Comparison of ENCODE assay signal across 18 cellular contexts in the genomic region with DNA sequence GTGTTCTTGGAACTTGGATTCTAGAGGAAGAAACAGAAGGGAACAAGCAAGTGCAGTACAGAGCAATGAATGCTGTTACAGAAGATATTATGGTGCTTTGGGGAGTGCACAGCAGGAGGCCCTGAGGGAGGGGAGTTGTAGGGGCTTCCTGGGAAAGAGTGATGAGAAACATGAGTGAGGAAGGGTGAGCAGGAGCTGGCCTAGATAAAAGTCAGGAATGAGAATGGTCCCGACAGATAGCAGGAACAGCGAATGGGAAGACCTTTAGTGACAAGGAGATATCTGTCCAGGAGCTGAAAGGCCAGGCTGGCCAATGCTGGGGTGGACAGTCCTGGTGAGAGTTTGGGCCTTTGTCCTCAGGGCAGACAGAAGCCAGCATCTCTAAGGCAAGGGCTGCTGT. TPM values are rescaled to one million over a fixed set of nuclear protein-coding genes. Genes with fewer than 3 reads are reported as not detected.
A peak's percentile ranks its signal among the peaks of the same experiment; 100 is the strongest.
DNase-seq lines count a peak whose midpoint lies in the region; ATAC-seq and TF ChIP-seq lines count a peak whose summit lies in the region.
"Had no signal": no experiment of that assay in that cellular context is flagged by ENCODE, and none has a peak within 500 bp of the region (broad histone marks: within the 10 kb centered on the region; RNA-seq: fewer than 3 reads in every experiment).

No MANE protein-coding gene starts in this region.

- intact Hi-C loops in natural killer cell (cut with micrococcal nuclease): no loop called here

- no peaks in the 10 kb centered on the region for H3K27me3 Mint-ChIP-seq in natural killer cell treated with Interleukin-12 subunit alpha and Interleukin-12 subunit beta and Interleukin-15 and Interleukin-18, amount 100 ng/mL, for 72 hours
- H3K27me3 Mint-ChIP-seq in natural killer cell (ENCODE audit: low read depth in 2 of 2): no peaks in the 10 kb centered on the region
- no peaks in the 10 kb centered on the region for H3K27me3 Mint-ChIP-seq in stimulated activated naive B cell treated with anti-CD40 and anti-IgM and Interleukin-4, amounts not matched to agents 10 μg/mL and 1 μg/mL and 100 μg/mL, for 72 hours
- H3K27me3 Mint-ChIP-seq: B cell; CD4-positive, CD25-positive, alpha-beta regulatory T cell had no signal

- H3K4me1 ChIP-seq in rectal smooth muscle tissue (ENCODE audit: control insufficient read depth, insufficient read depth, low read length): peaks cover 8% of the 10 kb centered on the region
- H3K4me1 ChIP-seq: Caco-2 had no signal

- peak overlapping the region; percentile 19 for H3K4me3 Mint-ChIP-seq in natural killer cell treated with Interleukin-12 subunit alpha and Interleukin-12 subunit beta and Interleukin-15 and Interleukin-18, amount 100 ng/mL, for 72 hours
- no peak overlapping the region for H3K4me3 Mint-ChIP-seq in natural killer cell
- no peak overlapping the region for H3K4me3 Mint-ChIP-seq in stimulated activated naive B cell treated with anti-CD40 and anti-IgM and Interleukin-4, amounts not matched to agents 10 μg/mL and 1 μg/mL and 100 μg/mL, for 72 hours
- H3K4me3 Mint-ChIP-seq: B cell; CD8-positive, alpha-beta T cell had no signal

- no peak overlapping the region for H3K4me3 ChIP-seq in rectal smooth muscle tissue (ENCODE audit: low read length)
- H3K4me3 ChIP-seq: BLaER1, GM23248 had no signal

- H3K9me3 Mint-ChIP-seq in natural killer cell treated with Interleukin-12 subunit alpha and Interleukin-12 subunit beta and Interleukin-15 and Interleukin-18, amount 100 ng/mL, for 72 hours: no peaks in the 10 kb centered on the region
- no peaks in the 10 kb centered on the region for H3K9me3 Mint-ChIP-seq in natural killer cell
- no peaks in the 10 kb centered on the region for H3K9me3 Mint-ChIP-seq in stimulated activated naive B cell treated with anti-CD40 and anti-IgM and Interleukin-4, amounts not matched to agents 10 μg/mL and 1 μg/mL and 100 μg/mL, for 72 hours
- H3K9me3 Mint-ChIP-seq: CD4-positive, CD25-positive, alpha-beta regulatory T cell; CD8-positive, alpha-beta T cell had no signal

- peaks cover 11 to 18% of the 10 kb centered on the region in 2 donors for H3K4me1 Mint-ChIP-seq in natural killer cell treated with Interleukin-12 subunit alpha and Interleukin-12 subunit beta and Interleukin-15 and Interleukin-18, amount 100 ng/mL, for 72 hours (ENCODE audit: low read depth in 2 of 2)
- no peaks in the 10 kb centered on the region for H3K4me1 Mint-ChIP-seq in natural killer cell
- H3K4me1 Mint-ChIP-seq in stimulated activated naive B cell treated with anti-CD40 and anti-IgM and Interleukin-4, amounts not matched to agents 10 μg/mL and 1 μg/mL and 100 μg/mL, for 72 hours: no peaks in the 10 kb centered on the region
- H3K4me1 Mint-ChIP-seq: B cell; CD4-positive, CD25-positive, alpha-beta regulatory T cell had no signal

- peaks cover 5% of the 10 kb centered on the region for H3K36me3 Mint-ChIP-seq in natural killer cell treated with Interleukin-12 subunit alpha and Interleukin-12 subunit beta and Interleukin-15 and Interleukin-18, amount 100 ng/mL, for 72 hours
- H3K36me3 Mint-ChIP-seq in natural killer cell: no peaks in the 10 kb centered on the region
- H3K36me3 Mint-ChIP-seq in stimulated activated naive B cell treated with anti-CD40 and anti-IgM and Interleukin-4, amounts not matched to agents 10 μg/mL and 1 μg/mL and 100 μg/mL, for 72 hours: peaks cover 3% of the 10 kb centered on the region in 2 donors
- H3K36me3 Mint-ChIP-seq: CD4-positive, CD25-positive, alpha-beta regulatory T cell; CD8-positive, alpha-beta T cell had no signal

- no peak for DNase-seq in natural killer cell treated with Interleukin-12 subunit alpha and Interleukin-12 subunit beta and Interleukin-15 and Interleukin-18, amount 100 ng/mL, for 72 hours (ENCODE audit: low spot score)
- DNase-seq in natural killer cell (no peak), NCI-H146 treated with DMSO at 0.1 percent for 48 hours (lab: John Stamatoyannopoulos, UW; ENCODE audit: unreplicated experiment) (no peak)
- DNase-seq in stimulated activated naive B cell treated with anti-CD40 and anti-IgM and Interleukin-4, amounts not matched to agents 10 μg/mL and 1 μg/mL and 100 μg/mL, for 72 hours: no peak
- DNase-seq: Caco-2; CD4-positive, CD25-positive, alpha-beta regulatory T cell; CD8-positive, alpha-beta T cell; DMS153; DND-41; GM23248; H7; HCEC 1CT had no signal

- H3K27ac ChIP-seq in rectal smooth muscle tissue (ENCODE audit: low read depth, low read length): peak overlapping the region; percentile 56
- H3K27ac ChIP-seq: 22Rv1, BLaER1, C4-2B, GM23248 had no signal

- H3K36me3 ChIP-seq in rectal smooth muscle tissue (ENCODE audit: control insufficient read depth, insufficient read depth, low read length): no peaks in the 10 kb centered on the region
- H3K36me3 ChIP-seq: BLaER1 had no signal

- no peak for TF ChIP-seq CTCF in natural killer cell (IDR thresholded peaks at IDR 0.05)

- H3K27me3 ChIP-seq in rectal smooth muscle tissue (ENCODE audit: control insufficient read depth, insufficient read depth, low read length): no peaks in the 10 kb centered on the region
- H3K27me3 ChIP-seq: BLaER1 had no signal

- no peak overlapping the region for H3K9ac ChIP-seq in rectal smooth muscle tissue (ENCODE audit: low read length)
- H3K9ac ChIP-seq: BLaER1, GM23248 had no signal

- peak in 1 of 2 donors; percentile 13 for ATAC-seq in natural killer cell treated with Interleukin-12 subunit alpha and Interleukin-12 subunit beta and Interleukin-15 and Interleukin-18, amount 100 ng/mL, for 72 hours
- ATAC-seq in natural killer cell (no peak), HG02884 (IDR thresholded peaks at IDR 0.05; ENCODE audit: unreplicated experiment) (no peak)
- ATAC-seq in stimulated activated naive B cell treated with anti-CD40 and anti-IgM and Interleukin-4, amounts not matched to agents 10 μg/mL and 1 μg/mL and 100 μg/mL, for 72 hours (replicated peaks): no peak
- ATAC-seq: CD8-positive, alpha-beta T cell had no signal

- H3K27ac Mint-ChIP-seq in natural killer cell treated with Interleukin-12 subunit alpha and Interleukin-12 subunit beta and Interleukin-15 and Interleukin-18, amount 100 ng/mL, for 72 hours: peak overlapping the region; percentile 57 to 71
- H3K27ac Mint-ChIP-seq in natural killer cell: no peak overlapping the region
- H3K27ac Mint-ChIP-seq in stimulated activated naive B cell treated with anti-CD40 and anti-IgM and Interleukin-4, amounts not matched to agents 10 μg/mL and 1 μg/mL and 100 μg/mL, for 72 hours: peak overlapping the region; percentile 25
- H3K27ac Mint-ChIP-seq: B cell; CD4-positive, CD25-positive, alpha-beta regulatory T cell; CD8-positive, alpha-beta T cell had no signal

RNA-seq across cellular contexts. Expression of gene CCNJ, which starts 20.6 kb away (rescaled TPM):
- total RNA-seq in natural killer cell treated with Interleukin-12 subunit alpha and Interleukin-12 subunit beta and Interleukin-15 and Interleukin-18, amount 100 ng/mL, for 72 hours: 10 to 100 TPM; 12.1 to 14.2 TPM
- total RNA-seq in natural killer cell: 1 to 10 TPM; 5.9 to 7.1 (median 6.0) TPM

Comparison
In these comparisons a context has a peak if more than half of its experiments do, and no peak if none do; other contexts are left out.
1. H3K27ac Mint-ChIP-seq: peak in natural killer cell treated with Interleukin-12 subunit alpha and Interleukin-12 subunit beta and Interleukin-15 and Interleukin-18, amount 100 ng/mL, for 72 hours (2 of 2) and stimulated activated naive B cell treated with anti-CD40 and anti-IgM and Interleukin-4, amounts not matched to agents 10 μg/mL and 1 μg/mL and 100 μg/mL, for 72 hours (single experiment); none in natural killer cell (0 of 2).